Comparison of ENCODE assay signal across 15 cellular contexts in genomic region chr1:64654519-64655341, GRCh38.
DNase-seq lines count a peak whose midpoint lies in the region; ATAC-seq, FAIRE-seq and TF ChIP-seq lines count a peak whose summit lies in the region.
"Had no signal": no experiment of that assay in that cellular context is flagged by ENCODE, and none has a peak within 500 bp of the region (broad histone marks: within the 10 kb centered on the region; RNA-seq: fewer than 3 reads in every experiment).

No MANE protein-coding gene starts in this region.

- no peak for ATAC-seq in GM21529 (IDR thresholded peaks at IDR 0.05; ENCODE audit: unreplicated experiment)
- ATAC-seq: activated T-cell treated with anti-CD3 and anti-CD28 coated beads, Interleukin-2, amount 50 U/mL, for 72 hours had no signal

- H3K4me3 ChIP-seq in AG10803 (ENCODE audit: low read length) (no peak overlapping the region), epithelial cell of proximal tubule (ENCODE audit: low read depth, low read length) (no peak overlapping the region)
- H3K4me3 ChIP-seq: BLaER1 treated with 17β-estradiol and CSF1 and Interleukin-3, amounts not matched to agents 10 nM and 100 nM; SK-N-MC; smooth muscle cell had no signal

- TF ChIP-seq POLR2A in GM12891 (IDR thresholded peaks at IDR 0.05; ENCODE audit: low read depth, low read length), result no peak

- FAIRE-seq in GM12891 (lab: Jason Lieb, UNC), result no peak

- DNase-seq in AG10803 (ENCODE audit: low read depth) (peak; percentile 50), M059J (ENCODE audit: low read depth) (peak; percentile 4), epithelial cell of proximal tubule (ENCODE audit: low read depth) (no peak), lung microvascular endothelial cell (ENCODE audit: low read depth in 2 of 2) (peak; percentile 12 to 33), putamen (ENCODE audit: low spot score) (no peak), GM12891 (ENCODE audit: insufficient read length, low spot score) (no peak), NOMO-1 (lab: John Stamatoyannopoulos, UW; ENCODE audit: unreplicated experiment in 2 of 2) (no peak)
- DNase-seq: activated T-cell treated with anti-CD3 and anti-CD28 coated beads, Interleukin-2, amount 50 U/mL, for 72 hours; brain microvascular endothelial cell; naive B cell; NCI-H524 treated with DMSO at 0.1 percent for 48 hours had no signal

- TF ChIP-seq CTCF in AG10803 (conservative IDR thresholded peaks at IDR 0.05; ENCODE audit: low read length) (peak; percentile 40), epithelial cell of proximal tubule (conservative IDR thresholded peaks at IDR 0.05; ENCODE audit: low read depth, low read length) (peak; percentile 21)

TF ChIP-seq in GM12891, 5 proteins besides CTCF, POLR2A, EP300 and RAD21:
- TF ChIP-seq SPI1 (IDR thresholded peaks at IDR 0.05; ENCODE audit: low read depth, low read length) (no peak), POLR2AphosphoS5 (IDR thresholded peaks at IDR 0.05; ENCODE audit: low read depth, low read length) (no peak), PAX5 (IDR thresholded peaks at IDR 0.05; ENCODE audit: insufficient read depth, low read length, severe bottlenecking) (no peak), TAF1 (IDR thresholded peaks at IDR 0.05; ENCODE audit: low read depth, low read length) (no peak), POU2F2 (IDR thresholded peaks at IDR 0.05; ENCODE audit: low read depth, low read length) (no peak)
TF ChIP-seq in GM12891: peak in this region for 0.

Comparison
In these comparisons a context has a peak if more than half of its experiments do, and no peak if none do; other contexts are left out.
1. DNase-seq: peak in AG10803 (single experiment), M059J (single experiment) and lung microvascular endothelial cell (2 of 2); none in epithelial cell of proximal tubule (single experiment), putamen (single experiment), GM12891 (single experiment) and NOMO-1 (0 of 2).